11 cellular contexts compared by ENCODE assay signal in genomic region chr12:27542628-27543027, GRCh38. TPM values are rescaled to one million over a fixed set of nuclear protein-coding genes. Genes with fewer than 3 reads are reported as not detected.
DNase-seq lines count a peak whose midpoint lies in the region; ATAC-seq and TF ChIP-seq lines count a peak whose summit lies in the region.
"Had no signal": no experiment of that assay in that cellular context is flagged by ENCODE, and none has a peak within 500 bp of the region (broad histone marks: within the 10 kb centered on the region; RNA-seq: fewer than 3 reads in every experiment).

No MANE protein-coding gene starts in this region.

- H2AFZ ChIP-seq in mesenchymal stem cell (ENCODE audit: low read depth, low read length): no peak overlapping the region

- H3K27me3 ChIP-seq in right atrium auricular region: no peaks in the 10 kb centered on the region
- H3K27me3 ChIP-seq in mesenchymal stem cell (ENCODE audit: control insufficient read depth in 1 of 2, insufficient read depth in 1 of 2, low read length in 2 of 2): no peaks in the 10 kb centered on the region
- H3K27me3 ChIP-seq in vagina: no peaks in the 10 kb centered on the region
- H3K27me3 ChIP-seq in adrenal gland: no peaks in the 10 kb centered on the region

- H3K9me3 ChIP-seq in right atrium auricular region: no peaks in the 10 kb centered on the region
- H3K9me3 ChIP-seq in mesenchymal stem cell (ENCODE audit: control insufficient read depth, low read length): no peaks in the 10 kb centered on the region
- H3K9me3 ChIP-seq in vagina: no peaks in the 10 kb centered on the region
- H3K9me3 ChIP-seq in adrenal gland (replicated peaks in 1 of 3): no peaks in the 10 kb centered on the region

- peak overlapping the region; percentile 34 for H3K9ac ChIP-seq in mesenchymal stem cell (ENCODE audit: low read length)

- no peak for DNase-seq in Right ventricle myocardium superior
- no peak for DNase-seq in right atrium auricular region (ENCODE audit: low spot score)
- DNase-seq in dermis blood vessel endothelial cell: peak; percentile 43
- DNase-seq in mesenchymal stem cell: peak; percentile 93
- DNase-seq in vagina (ENCODE audit: extremely low spot score in 2 of 2): no peak
- DNase-seq in RPMI8226: no peak
- no peak for DNase-seq in adrenal gland
- DNase-seq: activated CD4-positive, alpha-beta memory T cell treated with anti-CD3 and anti-CD28 coated beads, Interleukin-2, amount 10 ng/mL, durations not matched to agents 7 days and 5 days; activated naive CD8-positive, alpha-beta T cell treated with anti-CD3 and anti-CD28 coated beads for 36 hours had no signal

- H3K4me3 ChIP-seq in right atrium auricular region (no peak overlapping the region), mesenchymal stem cell (ENCODE audit: insufficient read depth in 1 of 2, low read depth in 1 of 2, low read length in 2 of 2) (no peak overlapping the region), vagina (no peak overlapping the region), adrenal gland (no peak overlapping the region)

- H2AK5ac ChIP-seq in mesenchymal stem cell (ENCODE audit: low read length, severe bottlenecking): no peak overlapping the region

- no peak overlapping the region for H2BK5ac ChIP-seq in mesenchymal stem cell (ENCODE audit: low read depth, low read length, poor library complexity, severe bottlenecking)

- H3K18ac ChIP-seq in mesenchymal stem cell (ENCODE audit: low read depth in 1 of 2, low read length in 2 of 2): no peak overlapping the region

- no peak for TF ChIP-seq CTCF in right atrium auricular region (IDR thresholded peaks at IDR 0.05)
- no peak for TF ChIP-seq CTCF in vagina (IDR thresholded peaks at IDR 0.05)
- no peak for TF ChIP-seq CTCF in adrenal gland (IDR thresholded peaks at IDR 0.05)

- no peak overlapping the region for H3K14ac ChIP-seq in mesenchymal stem cell (ENCODE audit: low read length in 2 of 2)

- TF ChIP-seq POLR2A in vagina (IDR thresholded peaks at IDR 0.05) (no peak), adrenal gland (IDR thresholded peaks at IDR 0.05) (no peak)

- H2BK15ac ChIP-seq in mesenchymal stem cell (ENCODE audit: low read depth, poor library complexity, severe bottlenecking): no peak overlapping the region

- intact Hi-C loops in Right ventricle myocardium superior (cut with DNase I) (no loop called here), vagina (cut with DNase I) (no loop called here), adrenal gland (cut with DNase I) (no loop called here)

- ATAC-seq in Right ventricle myocardium superior (ENCODE audit: poor library complexity) (peak; percentile 30), GM18858 (IDR thresholded peaks at IDR 0.05; ENCODE audit: unreplicated experiment) (no peak)
- ATAC-seq: stimulated activated effector memory CD8-positive, alpha-beta T cell treated with anti-CD3 and anti-CD28 coated beads, Interleukin-12 subunit alpha, Interleukin-12 subunit beta, amount 100 ng/mL, for 72 hours had no signal

- H3K36me3 ChIP-seq in right atrium auricular region: no peaks in the 10 kb centered on the region
- no peaks in the 10 kb centered on the region for H3K36me3 ChIP-seq in mesenchymal stem cell (ENCODE audit: control insufficient read depth in 1 of 2, insufficient read depth in 2 of 2, low read depth in 1 of 2, low read length in 2 of 2)
- no peaks in the 10 kb centered on the region for H3K36me3 ChIP-seq in vagina
- H3K36me3 ChIP-seq in adrenal gland (replicated peaks in 1 of 2): no peaks in the 10 kb centered on the region

- H2BK12ac ChIP-seq in mesenchymal stem cell (ENCODE audit: low read length in 2 of 2): no peak overlapping the region

- no peak overlapping the region for H3K27ac ChIP-seq in right atrium auricular region
- peak overlapping the region; percentile 44 for H3K27ac ChIP-seq in mesenchymal stem cell (ENCODE audit: low read length, poor library complexity, severe bottlenecking)
- peak overlapping the region; percentile 12 for H3K27ac ChIP-seq in vagina
- H3K27ac ChIP-seq in adrenal gland: no peak overlapping the region

- no peak overlapping the region for H2BK120ac ChIP-seq in mesenchymal stem cell (ENCODE audit: low read depth, low read length)

- WGBS in mesenchymal stem cell: 0% methylated on average over 2 of the region's 5 CpGs
- 69 to 80% (median 75%) methylated on average over 5 of the region's 5 CpGs for WGBS in adrenal gland, 4 donors

- no peak overlapping the region for H4K91ac ChIP-seq in mesenchymal stem cell (ENCODE audit: low read length)

- H3K4me1 ChIP-seq in right atrium auricular region (peaks cover 0 to 81% of the 10 kb centered on the region in 2 donors), mesenchymal stem cell (ENCODE audit: control insufficient read depth, insufficient read depth, low read depth, low read length) (peaks cover 7% of the 10 kb centered on the region), vagina (peaks cover 76% of the 10 kb centered on the region), adrenal gland (replicated peaks in 1 of 2) (peaks cover 6 to 23% of the 10 kb centered on the region in 2 donors)

- peak overlapping the region; percentile 15 for H3K4me2 ChIP-seq in mesenchymal stem cell (ENCODE audit: low read length, poor library complexity, severe bottlenecking)

- peaks cover 21% of the 10 kb centered on the region for H3K79me1 ChIP-seq in mesenchymal stem cell (replicated peaks; ENCODE audit: low read length, poor library complexity, severe bottlenecking)

- no peak overlapping the region for H3K23ac ChIP-seq in mesenchymal stem cell (ENCODE audit: low read length in 2 of 2)

- no peak overlapping the region for H3K4ac ChIP-seq in mesenchymal stem cell (ENCODE audit: low read depth in 1 of 2, low read length in 2 of 2)

- H4K8ac ChIP-seq in mesenchymal stem cell (ENCODE audit: low read length): no peak overlapping the region

RNA-seq across cellular contexts. Expression of gene PPFIBP1, which starts 18.6 kb away (rescaled TPM):
- total RNA-seq in Right ventricle myocardium superior (292 TPM), right atrium auricular region (10 to 100 TPM; 65.2 to 66.0 TPM), dermis blood vessel endothelial cell (354 and 576 TPM in 2 replicates), vagina (101 TPM), adrenal gland (100 to 1,000 TPM in 4 of 8 donors, 10 to 100 TPM in 4; 53.3 to 123 (median 100) TPM)
- polyA plus RNA-seq in mesenchymal stem cell (2013, experiment 1 of 2): 47.8 TPM
- 46.7 TPM for polyA plus RNA-seq in mesenchymal stem cell (2013, experiment 2 of 2)
- 10 to 100 TPM in 2 of 3 donors, 1 to 10 TPM in 1; 9.6 to 27.7 (median 24.4) TPM for polyA plus RNA-seq in adrenal gland

Comparison
In these comparisons a context has a peak if more than half of its experiments do, and no peak if none do; other contexts are left out.
1. DNase-seq: peak in dermis blood vessel endothelial cell (single experiment) and mesenchymal stem cell (single experiment); none in Right ventricle myocardium superior (single experiment), right atrium auricular region (single experiment), vagina (0 of 2), RPMI8226 (single experiment) and adrenal gland (0 of 7).
2. H3K27ac ChIP-seq: peak in mesenchymal stem cell (single experiment) and vagina (single experiment); none in right atrium auricular region (0 of 2) and adrenal gland (0 of 5).